10 cellular contexts compared by ENCODE assay signal in genomic region chr15:64896371-64897069, GRCh38. TPM values are rescaled to one million over a fixed set of nuclear protein-coding genes. Genes with fewer than 3 reads are reported as not detected.
DNase-seq lines count a peak whose midpoint lies in the region; ATAC-seq and TF ChIP-seq lines count a peak whose summit lies in the region.
"Had no signal": no experiment of that assay in that cellular context is flagged by ENCODE, and none has a peak within 500 bp of the region (broad histone marks: within the 10 kb centered on the region; RNA-seq: fewer than 3 reads in every experiment).

No MANE protein-coding gene starts in this region.

- no peaks in the 10 kb centered on the region for H3K27me3 Mint-ChIP-seq in naive thymus-derived CD8-positive, alpha-beta T cell
- H3K27me3 Mint-ChIP-seq in endodermal cell (ENCODE audit: insufficient read depth), result no peaks in the 10 kb centered on the region

- 90% methylated on average over 6 of the region's 6 CpGs for WGBS in heart right ventricle, 2 donors
- 91 to 94% methylated on average over 4 to 6 of the region's 6 CpGs for WGBS in endodermal cell (ENCODE audit: insufficient coverage in 1 of 2, insufficient read length in 1 of 2), 2 experiments

- H3K4me1 Mint-ChIP-seq in naive thymus-derived CD8-positive, alpha-beta T cell, result peaks cover 35 to 73% (median 60%) of the 10 kb centered on the region in 4 donors
- H3K4me1 Mint-ChIP-seq in endodermal cell, result peaks cover 25% of the 10 kb centered on the region

- H3K36me3 Mint-ChIP-seq in naive thymus-derived CD8-positive, alpha-beta T cell, result peaks cover 0 to 5% (median 0%) of the 10 kb centered on the region in 3 donors
- peaks cover 8% of the 10 kb centered on the region for H3K36me3 Mint-ChIP-seq in endodermal cell (ENCODE audit: low read depth)

- H3K9ac ChIP-seq in endodermal cell (ENCODE audit: extremely low read depth, low read length, poor library complexity, severe bottlenecking), result no peak overlapping the region

- H3K4me3 ChIP-seq in heart right ventricle (peak overlapping the region in 1 of 10 donors; percentile 36), breast epithelium (no peak overlapping the region), uterus (no peak overlapping the region), endodermal cell (ENCODE audit: low read length) (no peak overlapping the region)

- TF ChIP-seq CTCF in heart right ventricle (IDR thresholded peaks at IDR 0.05), result no peak
- no peak for TF ChIP-seq CTCF in breast epithelium (IDR thresholded peaks at IDR 0.05)
- no peak for TF ChIP-seq CTCF in uterus (IDR thresholded peaks at IDR 0.05)
- TF ChIP-seq CTCF in endodermal cell (conservative IDR thresholded peaks at IDR 0.05), result no peak

- H3K9me3 Mint-ChIP-seq in naive thymus-derived CD8-positive, alpha-beta T cell, result peaks cover 0 to 9% (median 6%) of the 10 kb centered on the region in 9 donors
- H3K9me3 Mint-ChIP-seq in endodermal cell, result peaks cover 12% of the 10 kb centered on the region

- POLR2A ChIA-PET in naive thymus-derived CD8-positive, alpha-beta T cell (lab: Charles Lee), result interaction anchor here (1.5 kb wide), 1 partner anchor 61 kb away, joined by 3 read pairs; no protein-coding TSS in a partner anchor

- no peak for DNase-seq in heart right ventricle
- DNase-seq in left ventricle myocardium superior, result no peak
- DNase-seq in breast epithelium (ENCODE audit: low spot score in 2 of 2), result no peak
- DNase-seq in naive thymus-derived CD8-positive, alpha-beta T cell, result no peak
- no peak for DNase-seq in uterus
- DNase-seq in endodermal cell, result no peak
- DNase-seq: NCI-H510A had no signal

- H3K4me3 Mint-ChIP-seq in naive thymus-derived CD8-positive, alpha-beta T cell, result peak overlapping the region; percentile 80 to 94 (median 90)
- H3K4me3 Mint-ChIP-seq in endodermal cell, result no peak overlapping the region
- H3K4me3 Mint-ChIP-seq: WTC11 had no signal

- H3K9me3 ChIP-seq in heart right ventricle (peaks cover 0 to 15% (median 8%) of the 10 kb centered on the region in 11 donors), breast epithelium (peaks cover 9% of the 10 kb centered on the region in 2 donors), uterus (no peaks in the 10 kb centered on the region), endodermal cell (ENCODE audit: control insufficient read depth, low read length) (peaks cover 9% of the 10 kb centered on the region)

- intact Hi-C loops in heart right ventricle (cut with DNase I), result loop anchor here in 4 of 10 donors (2.0 to 5.0 kb wide), 3 partner anchors 54 to 59 kb away; partner anchors contain the start of gene PLEKHO2 (in 3 of the 4)
- intact Hi-C loops in left ventricle myocardium superior (cut with micrococcal nuclease), result loop anchor here (10.0 kb wide), 1 partner anchor 52 kb away; the partner anchor contains the start of gene PLEKHO2
- intact Hi-C loops in breast epithelium (cut with DNase I; ENCODE audit: low total_unique reads), result no loop called here
- intact Hi-C loops in uterus (cut with DNase I; ENCODE audit: low total_unique reads), result no loop called here

- no peaks in the 10 kb centered on the region for H3K36me3 ChIP-seq in heart right ventricle
- H3K36me3 ChIP-seq in breast epithelium, result no peaks in the 10 kb centered on the region
- H3K36me3 ChIP-seq in uterus, result no peaks in the 10 kb centered on the region
- no peaks in the 10 kb centered on the region for H3K36me3 ChIP-seq in endodermal cell (ENCODE audit: control insufficient read depth, insufficient read depth, low read length)

- H3K27me3 ChIP-seq in heart right ventricle (no peaks in the 10 kb centered on the region), breast epithelium (no peaks in the 10 kb centered on the region), uterus (no peaks in the 10 kb centered on the region), endodermal cell (ENCODE audit: control insufficient read depth, insufficient read depth, low read length, poor library complexity, severe bottlenecking) (no peaks in the 10 kb centered on the region)

- peak overlapping the region; percentile 94 to 99 (median 98) for H3K27ac Mint-ChIP-seq in naive thymus-derived CD8-positive, alpha-beta T cell
- no peak overlapping the region for H3K27ac Mint-ChIP-seq in endodermal cell
- H3K27ac Mint-ChIP-seq: WTC11 had no signal

- ATAC-seq in heart right ventricle, result no peak
- no peak for ATAC-seq in left ventricle myocardium superior
- no peak for ATAC-seq in naive thymus-derived CD8-positive, alpha-beta T cell
- no peak for ATAC-seq in HG02973 (IDR thresholded peaks at IDR 0.05; ENCODE audit: unreplicated experiment)
- ATAC-seq in GM21360 (IDR thresholded peaks at IDR 0.05; ENCODE audit: unreplicated experiment), result no peak
- ATAC-seq: WTC11 had no signal

- H3K27ac ChIP-seq in heart right ventricle (peak overlapping the region; percentile 6 to 98 (median 89)), breast epithelium (peak overlapping the region; percentile 25 to 91), uterus (peak overlapping the region; percentile 87), endodermal cell (ENCODE audit: low read depth, low read length) (no peak overlapping the region)

- H3K4me1 ChIP-seq in heart right ventricle (peaks cover 22 to 80% (median 55%) of the 10 kb centered on the region in 9 donors), breast epithelium (peaks cover 0 to 15% of the 10 kb centered on the region in 2 donors), uterus (peaks cover 0 to 13% of the 10 kb centered on the region in 2 donors), endodermal cell (ENCODE audit: control insufficient read depth, insufficient read depth, low read length) (no peaks in the 10 kb centered on the region)

- no peak for TF ChIP-seq POLR2A in breast epithelium (IDR thresholded peaks at IDR 0.05)
- TF ChIP-seq POLR2A in uterus (IDR thresholded peaks at IDR 0.05), result no peak

RNA-seq across cellular contexts. Expression of gene ANKDD1A, which starts 15.2 kb away (rescaled TPM):
- total RNA-seq in heart right ventricle (1 to 10 TPM in 7 of 10 donors, under 1 TPM in 3; 0.70 to 1.9 (median 1.3) TPM), left ventricle myocardium superior (1.3 TPM), breast epithelium (1 to 10 TPM; 3.2 to 7.8 (median 7.2) TPM), uterus (10 to 100 TPM in 3 of 4 donors, under 1 TPM in 1; 0.59 to 36.2 (median 17.7) TPM), endodermal cell (10 to 100 TPM; 22.5 to 30.0 TPM)
- polyA plus RNA-seq in heart right ventricle, result 1 to 10 TPM; 1.1 to 1.9 TPM
- total RNA-seq in naive thymus-derived CD8-positive, alpha-beta T cell, result 1 to 10 TPM; 5.4 to 6.0 TPM
- 1 to 10 TPM in 2 of 3 donors, under 1 TPM in 1; 0.06 to 2.2 (median 1.3) TPM for polyA plus RNA-seq in naive thymus-derived CD8-positive, alpha-beta T cell
- 6.2 TPM for polyA plus RNA-seq in endodermal cell (2013, experiment 1 of 2)
- 8.7 TPM for polyA plus RNA-seq in endodermal cell (2013, experiment 2 of 2)

RNA-seq across cellular contexts. Expression of gene PLEKHO2, which starts 54.8 kb away (rescaled TPM):
- total RNA-seq in heart right ventricle, result 10 to 100 TPM in 3 of 10 donors, 1 to 10 TPM in 7; 5.9 to 24.2 (median 9.7) TPM
- 10 to 100 TPM in 1 of 2 donors, 1 to 10 TPM in 1; 7.2 to 10.2 TPM for polyA plus RNA-seq in heart right ventricle
- 8.5 TPM for total RNA-seq in left ventricle myocardium superior
- 10 to 100 TPM; 21.1 to 33.3 (median 26.5) TPM for total RNA-seq in breast epithelium
- total RNA-seq in naive thymus-derived CD8-positive, alpha-beta T cell, result 1 to 10 TPM; 8.6 TPM
- polyA plus RNA-seq in naive thymus-derived CD8-positive, alpha-beta T cell, result 10 to 100 TPM in 2 of 3 donors, 1 to 10 TPM in 1; 8.9 to 19.3 (median 12.0) TPM
- 10 to 100 TPM; 10.3 to 46.2 (median 23.0) TPM for total RNA-seq in uterus
- total RNA-seq in endodermal cell, result 10 to 100 TPM; 10.2 to 12.9 TPM
- polyA plus RNA-seq in endodermal cell (2013, experiment 1 of 2), result 10.9 TPM
- 10.4 TPM for polyA plus RNA-seq in endodermal cell (2013, experiment 2 of 2)
